8 cellular contexts compared by ENCODE assay signal in genomic region chr17:12021604-12022003, GRCh38. TPM values are rescaled to one million over a fixed set of nuclear protein-coding genes. Genes with fewer than 3 reads are reported as not detected.
DNase-seq lines count a peak whose midpoint lies in the region; ATAC-seq, FAIRE-seq and TF ChIP-seq lines count a peak whose summit lies in the region.

No MANE protein-coding gene starts in this region.

- H3K4me1 Mint-ChIP-seq in activated T-cell treated with anti-CD3 and anti-CD28 coated beads, Interleukin-2, amount 50 U/mL, for 24 hours (ENCODE audit: low read depth): peaks cover 57% of the 10 kb centered on the region
- H3K4me1 Mint-ChIP-seq in activated T-helper 2 cell treated with anti-CD3 and anti-CD28 coated beads, Interferon-gamma antibody, Interleukin-2, Interleukin-4, amounts not matched to agents 10 μg/mL and 5 μg/mL and 100 μg/mL, durations not matched to agents 14 hours and 24 hours and 36 hours (ENCODE audit: low read depth): peaks cover 39% of the 10 kb centered on the region

- H3K36me3 ChIP-seq in left lung (no peaks in the 10 kb centered on the region), thyroid gland (no peaks in the 10 kb centered on the region)

- no peak for TF ChIP-seq CTCF in left lung (IDR thresholded peaks at IDR 0.05)
- TF ChIP-seq CTCF in thyroid gland (IDR thresholded peaks at IDR 0.05): no peak

- H3K4me3 ChIP-seq in left lung: peak overlapping the region; percentile 80 to 82
- H3K4me3 ChIP-seq in thyroid gland (replicated peaks in 1 of 3): peak overlapping the region; percentile 80 to 96 (median 83)

- peaks cover 12% of the 10 kb centered on the region for H3K36me3 Mint-ChIP-seq in activated T-cell treated with anti-CD3 and anti-CD28 coated beads, Interleukin-2, amount 50 U/mL, for 24 hours (ENCODE audit: low read depth)
- H3K36me3 Mint-ChIP-seq in activated T-helper 2 cell treated with anti-CD3 and anti-CD28 coated beads, Interferon-gamma antibody, Interleukin-2, Interleukin-4, amounts not matched to agents 10 μg/mL and 5 μg/mL and 100 μg/mL, durations not matched to agents 14 hours and 24 hours and 36 hours (ENCODE audit: low read depth): peaks cover 3% of the 10 kb centered on the region

- ATAC-seq in left lung (no peak), GM21723 (IDR thresholded peaks at IDR 0.05; ENCODE audit: unreplicated experiment) (no peak)
- no peak for ATAC-seq in activated CD4-positive, CD25-positive, alpha-beta regulatory T cell treated with anti-CD3 and anti-CD28 coated beads, Interleukin-2, amount 50 U/mL, for 24 hours

- H3K27ac ChIP-seq in left lung: peak overlapping the region; percentile 91
- peak overlapping the region; percentile 82 to 94 (median 83) for H3K27ac ChIP-seq in thyroid gland

- H3K27ac Mint-ChIP-seq in activated T-cell treated with anti-CD3 and anti-CD28 coated beads, Interleukin-2, amount 50 U/mL, for 24 hours: peak overlapping the region; percentile 82
- peak overlapping the region; percentile 22 for H3K27ac Mint-ChIP-seq in activated T-helper 2 cell treated with anti-CD3 and anti-CD28 coated beads, Interferon-gamma antibody, Interleukin-2, Interleukin-4, amounts not matched to agents 10 μg/mL and 5 μg/mL and 100 μg/mL, durations not matched to agents 14 hours and 24 hours and 36 hours

- H3K27me3 Mint-ChIP-seq in activated T-cell treated with anti-CD3 and anti-CD28 coated beads, Interleukin-2, amount 50 U/mL, for 24 hours: no peaks in the 10 kb centered on the region
- H3K27me3 Mint-ChIP-seq in activated T-helper 2 cell treated with anti-CD3 and anti-CD28 coated beads, Interferon-gamma antibody, Interleukin-2, Interleukin-4, amounts not matched to agents 10 μg/mL and 5 μg/mL and 100 μg/mL, durations not matched to agents 14 hours and 24 hours and 36 hours (ENCODE audit: low read depth): peaks cover 14% of the 10 kb centered on the region

- DNase-seq in activated T-cell treated with anti-CD3 and anti-CD28 coated beads, Interleukin-2, amount 50 U/mL, for 24 hours: no peak
- DNase-seq in activated T-cell treated with anti-CD3 and anti-CD28 coated beads for 4 hours (no peak), left lung (no peak), thyroid gland (no peak), RCC 7860 (ENCODE audit: low spot score) (no peak)
- DNase-seq in activated T-helper 2 cell treated with anti-CD3 and anti-CD28 coated beads, Interferon-gamma antibody, Interleukin-2, Interleukin-4, amounts not matched to agents 10 μg/mL and 5 μg/mL and 100 μg/mL, durations not matched to agents 14 hours and 24 hours and 36 hours (ENCODE audit: low spot score): no peak

- H3K9me3 Mint-ChIP-seq in activated T-cell treated with anti-CD3 and anti-CD28 coated beads, Interleukin-2, amount 50 U/mL, for 24 hours: no peaks in the 10 kb centered on the region
- no peaks in the 10 kb centered on the region for H3K9me3 Mint-ChIP-seq in activated T-helper 2 cell treated with anti-CD3 and anti-CD28 coated beads, Interferon-gamma antibody, Interleukin-2, Interleukin-4, amounts not matched to agents 10 μg/mL and 5 μg/mL and 100 μg/mL, durations not matched to agents 14 hours and 24 hours and 36 hours

- TF ChIP-seq POLR2A in thyroid gland (IDR thresholded peaks at IDR 0.05): no peak

- H3K27me3 ChIP-seq in left lung (no peaks in the 10 kb centered on the region), thyroid gland (no peaks in the 10 kb centered on the region)

- peak overlapping the region; percentile 79 for H3K4me3 Mint-ChIP-seq in activated T-cell treated with anti-CD3 and anti-CD28 coated beads, Interleukin-2, amount 50 U/mL, for 24 hours
- H3K4me3 Mint-ChIP-seq in activated T-helper 2 cell treated with anti-CD3 and anti-CD28 coated beads, Interferon-gamma antibody, Interleukin-2, Interleukin-4, amounts not matched to agents 10 μg/mL and 5 μg/mL and 100 μg/mL, durations not matched to agents 14 hours and 24 hours and 36 hours (ENCODE audit: low read depth): peak overlapping the region; percentile 61

- H3K9me3 ChIP-seq in left lung (no peaks in the 10 kb centered on the region), thyroid gland (no peaks in the 10 kb centered on the region)

- intact Hi-C loops in activated T-helper 2 cell treated with anti-CD3 and anti-CD28 coated beads, Interferon-gamma antibody, Interleukin-2, Interleukin-4, amounts not matched to agents 10 μg/mL and 5 μg/mL and 100 μg/mL, durations not matched to agents 14 hours and 24 hours and 36 hours (cut with micrococcal nuclease): no loop called here
- intact Hi-C loops in left lung (cut with DNase I): no loop called here
- intact Hi-C loops in thyroid gland (cut with DNase I): no loop called here

- WGBS in thyroid gland, 2 donors: 2 to 5% methylated on average over 3 of the region's 3 CpGs

- no peak for FAIRE-seq in RCC 7860 (lab: Jason Lieb, UNC)

- peaks cover 15 to 41% of the 10 kb centered on the region in 2 donors for H3K4me1 ChIP-seq in left lung
- peaks cover 45 to 47% of the 10 kb centered on the region in 2 donors for H3K4me1 ChIP-seq in thyroid gland

RNA-seq across cellular contexts. Expression of gene MAP2K4, which starts 0.9 kb away (rescaled TPM):
- total RNA-seq in activated T-helper 2 cell treated with anti-CD3 and anti-CD28 coated beads, Interferon-gamma antibody, Interleukin-2, Interleukin-4, amounts not matched to agents 10 μg/mL and 5 μg/mL and 100 μg/mL, durations not matched to agents 14 hours and 24 hours and 36 hours: 32.5 and 32.6 TPM in 2 replicates
- 10 to 100 TPM; 29.4 to 32.2 TPM for total RNA-seq in left lung
- 10 to 100 TPM; 41.6 to 53.2 (median 47.8) TPM for total RNA-seq in thyroid gland

RNA-seq across cellular contexts. Expression of gene ZNF18, which starts 24.3 kb away (rescaled TPM):
- total RNA-seq in activated T-helper 2 cell treated with anti-CD3 and anti-CD28 coated beads, Interferon-gamma antibody, Interleukin-2, Interleukin-4, amounts not matched to agents 10 μg/mL and 5 μg/mL and 100 μg/mL, durations not matched to agents 14 hours and 24 hours and 36 hours: 6.1 and 6.8 TPM in 2 replicates
- total RNA-seq in left lung: 1 to 10 TPM; 6.2 to 7.0 TPM
- 10 to 100 TPM in 1 of 4 donors, 1 to 10 TPM in 3; 6.5 to 14.6 (median 8.6) TPM for total RNA-seq in thyroid gland
